11 cellular contexts compared by ENCODE assay signal in the genomic region with DNA sequence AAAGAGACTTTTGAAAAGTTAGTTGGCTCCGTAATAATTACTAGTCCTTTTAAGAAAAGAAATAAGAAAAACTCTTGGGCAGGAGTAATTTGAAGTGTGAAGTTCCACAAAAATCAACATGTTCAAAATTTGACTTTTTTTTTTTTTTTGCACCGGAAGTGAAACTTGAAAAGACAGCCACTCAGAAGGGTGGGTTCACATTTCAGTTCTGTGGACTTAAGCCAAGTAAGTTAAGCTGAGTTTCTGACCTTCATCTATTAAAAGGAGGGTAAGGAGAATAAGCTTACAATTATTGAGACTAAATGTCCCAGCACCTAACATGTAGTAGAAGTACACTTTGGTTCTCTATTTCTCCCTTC. TPM values are rescaled to one million over a fixed set of nuclear protein-coding genes. Genes with fewer than 3 reads are reported as not detected.
DNase-seq lines count a peak whose midpoint lies in the region; ATAC-seq and TF ChIP-seq lines count a peak whose summit lies in the region.
"Had no signal": no experiment of that assay in that cellular context is flagged by ENCODE, and none has a peak within 500 bp of the region (broad histone marks: within the 10 kb centered on the region; RNA-seq: fewer than 3 reads in every experiment).

No MANE protein-coding gene starts in this region.

- 63 to 72% methylated on average over 2 of the region's 2 CpGs for WGBS in lower leg skin, 2 donors

- POLR2A ChIA-PET in CD4-positive, alpha-beta T cell (lab: Charles Lee) = interaction anchor here (0.6 to 2.9 kb wide), 3 partner anchors 12 to 34 kb away, joined by 3 to 11 read pairs (median 6); a partner anchor contains a TSS

- CTCF ChIA-PET in CD4-positive, alpha-beta T cell (lab: Charles Lee) = interaction anchor here (1.5 to 2.5 kb wide), 2 partner anchors 12 to 52 kb away, joined by 5 to 14 read pairs; a partner anchor contains a TSS

- peak overlapping the region; percentile 68 for H3K27ac Mint-ChIP-seq in CD4-positive, alpha-beta T cell
- H3K27ac Mint-ChIP-seq: activated naive CD4-positive, alpha-beta T cell treated with anti-CD3 and anti-CD28 coated beads, Interleukin-2, amount 50 U/mL, for 72 hours had no signal

- no peak overlapping the region for H3K4me3 ChIP-seq in astrocyte of the spinal cord (ENCODE audit: low read depth, low read length)
- no peak overlapping the region for H3K4me3 ChIP-seq in lower leg skin (ENCODE audit: low read depth, poor library complexity, severe bottlenecking)
- H3K4me3 ChIP-seq: right atrium auricular region had no signal

- no peaks in the 10 kb centered on the region for H3K27me3 Mint-ChIP-seq in CD4-positive, alpha-beta T cell

- H3K36me3 Mint-ChIP-seq in CD4-positive, alpha-beta T cell (ENCODE audit: low read depth) = peaks cover 28% of the 10 kb centered on the region

- H3K4me1 Mint-ChIP-seq in CD4-positive, alpha-beta T cell (ENCODE audit: low read depth) = peaks cover 51% of the 10 kb centered on the region

- no peaks in the 10 kb centered on the region for H3K9me3 Mint-ChIP-seq in CD4-positive, alpha-beta T cell

- no peaks in the 10 kb centered on the region for H3K9me3 ChIP-seq in CD4-positive, alpha-beta T cell (ENCODE audit: control insufficient read depth, low read length)
- H3K9me3 ChIP-seq: right atrium auricular region had no signal

- TF ChIP-seq CTCF in CD4-positive, alpha-beta T cell (IDR thresholded peaks at IDR 0.05) = no peak
- TF ChIP-seq CTCF in astrocyte of the spinal cord (IDR thresholded peaks at IDR 0.05; ENCODE audit: low read depth, low read length) (no peak), lower leg skin (IDR thresholded peaks at IDR 0.05) (no peak)

- no peak for DNase-seq in CD4-positive, alpha-beta T cell
- DNase-seq in HT1080 (ENCODE audit: low read depth) = peak; percentile 5
- DNase-seq in astrocyte of the spinal cord (ENCODE audit: low read depth, low spot score) = peak; percentile 20
- DNase-seq in NCI-H2107 treated with DMSO at 0.1 percent for 48 hours (lab: John Stamatoyannopoulos, UW; ENCODE audit: unreplicated experiment) = no peak
- no peak for DNase-seq in NCI-H82 treated with DMSO at 0.1 percent for 48 hours (lab: John Stamatoyannopoulos, UW; ENCODE audit: unreplicated experiment)
- no peak for DNase-seq in lower leg skin (ENCODE audit: low spot score in 2 of 2)
- DNase-seq in KG1 (lab: John Stamatoyannopoulos, UW) = no peak
- DNase-seq: left colon had no signal

- intact Hi-C loops in CD4-positive, alpha-beta T cell (cut with DNase I, micrococcal nuclease) = no loop called here
- intact Hi-C loops in lower leg skin (cut with DNase I; ENCODE audit: low total_unique reads) = no loop called here

- no peak for ATAC-seq in CD4-positive, alpha-beta T cell (ENCODE audit: poor library complexity)
- ATAC-seq in GM19438 (IDR thresholded peaks at IDR 0.05; ENCODE audit: low read depth, unreplicated experiment) = peak; percentile 42
- ATAC-seq: left colon had no signal

- no peaks in the 10 kb centered on the region for H3K27me3 ChIP-seq in CD4-positive, alpha-beta T cell (ENCODE audit: control insufficient read depth, insufficient read depth, low read length)
- H3K27me3 ChIP-seq: right atrium auricular region had no signal

- peak overlapping the region; percentile 32 for H3K4me3 Mint-ChIP-seq in CD4-positive, alpha-beta T cell

- H3K27ac ChIP-seq in CD4-positive, alpha-beta T cell (ENCODE audit: low read depth, low read length) = no peak overlapping the region

- in situ Hi-C loops in astrocyte of the spinal cord (cut with HindIII; ENCODE audit: low sequenced_read_pairs) = no loop called here

- TF ChIP-seq POLR2A in lower leg skin (IDR thresholded peaks at IDR 0.05) = no peak

RNA-seq across cellular contexts. Expression of a gene that starts 11.0 kb away (rescaled TPM):
- 10 to 100 TPM; 46.1 to 46.3 TPM for total RNA-seq in CD4-positive, alpha-beta T cell
- total RNA-seq in HT1080 (2014; rRNA removed; shearing (Covaris generic)) = 75.0 and 78.3 TPM in 2 replicates
- 19.2 and 22.4 TPM in 2 replicates for polyA plus RNA-seq in HT1080 (2015; cell fraction: cytosol; rRNA removed)
- 27.1 and 27.6 TPM in 2 replicates for polyA plus RNA-seq in HT1080 (2015; cell fraction: nucleus; rRNA removed)
- 100 to 1,000 TPM in 1 of 4 donors, 10 to 100 TPM in 3; 40.3 to 106 (median 64.4) TPM for total RNA-seq in lower leg skin

RNA-seq across cellular contexts. Expression of a gene that starts 11.2 kb away (rescaled TPM):
- 10 to 100 TPM; 16.4 to 19.2 TPM for total RNA-seq in CD4-positive, alpha-beta T cell
- total RNA-seq in HT1080 (2014; rRNA removed; shearing (Covaris generic)) = 27.0 and 41.4 TPM in 2 replicates
- polyA plus RNA-seq in HT1080 (2015; cell fraction: cytosol; rRNA removed) = 69.6 and 75.2 TPM in 2 replicates
- polyA plus RNA-seq in HT1080 (2015; cell fraction: nucleus; rRNA removed) = 42.1 and 46.5 TPM in 2 replicates
- total RNA-seq in lower leg skin = 10 to 100 TPM; 25.5 to 57.9 (median 37.7) TPM

RNA-seq across cellular contexts. Expression of a gene that starts 34.8 kb away (rescaled TPM):
- total RNA-seq in CD4-positive, alpha-beta T cell = 1 to 10 TPM; 4.3 to 5.5 TPM
- 42.4 and 50.4 TPM in 2 replicates for total RNA-seq in HT1080 (2014; rRNA removed; shearing (Covaris generic))
- 19.0 and 22.1 TPM in 2 replicates for polyA plus RNA-seq in HT1080 (2015; cell fraction: cytosol; rRNA removed)
- polyA plus RNA-seq in HT1080 (2015; cell fraction: nucleus; rRNA removed) = 4.6 and 10.1 TPM in 2 replicates
- total RNA-seq in lower leg skin = 10 to 100 TPM in 1 of 4 donors, 1 to 10 TPM in 3; 5.6 to 11.0 (median 8.1) TPM

RNA-seq across cellular contexts. Expression of a gene that starts 51.5 kb away (rescaled TPM):
- total RNA-seq in CD4-positive, alpha-beta T cell = 10 to 100 TPM; 65.4 to 66.5 TPM
- 16.0 and 23.6 TPM in 2 replicates for total RNA-seq in HT1080 (2014; rRNA removed; shearing (Covaris generic))
- 31.3 and 33.3 TPM in 2 replicates for polyA plus RNA-seq in HT1080 (2015; cell fraction: cytosol; rRNA removed)
- 24.6 and 24.8 TPM in 2 replicates for polyA plus RNA-seq in HT1080 (2015; cell fraction: nucleus; rRNA removed)
- 10 to 100 TPM; 19.2 to 23.7 (median 20.0) TPM for total RNA-seq in lower leg skin

Comparison
In these comparisons a context has a peak if more than half of its experiments do, and no peak if none do; other contexts are left out.
1. DNase-seq: peak in HT1080 (single experiment) and astrocyte of the spinal cord (single experiment); none in CD4-positive, alpha-beta T cell (0 of 10), NCI-H2107 treated with DMSO at 0.1 percent for 48 hours (single experiment), NCI-H82 treated with DMSO at 0.1 percent for 48 hours (single experiment), lower leg skin (0 of 2) and KG1 (single experiment).